Comparison of ENCODE assay signal across 13 cellular contexts in genomic region chr16:85017151-85017550, GRCh38. TPM values are rescaled to one million over a fixed set of nuclear protein-coding genes. Genes with fewer than 3 reads are reported as not detected.
DNase-seq lines count a peak whose midpoint lies in the region; ATAC-seq and TF ChIP-seq lines count a peak whose summit lies in the region.
"Had no signal": no experiment of that assay in that cellular context is flagged by ENCODE, and none has a peak within 500 bp of the region (broad histone marks: within the 10 kb centered on the region; RNA-seq: fewer than 3 reads in every experiment).

No MANE protein-coding gene starts in this region.

- no peak overlapping the region for H3K4me3 ChIP-seq in GM12865 (ENCODE audit: low read depth, low read length)
- H3K4me3 ChIP-seq in ascending aorta = no peak overlapping the region
- H3K4me3 ChIP-seq: SJCRH30, stomach had no signal

- H3K27ac ChIP-seq in ascending aorta = no peak overlapping the region
- H3K27ac ChIP-seq: SJCRH30, stomach had no signal

- no peaks in the 10 kb centered on the region for H3K9me3 ChIP-seq in ascending aorta
- H3K9me3 ChIP-seq: SJCRH30, stomach had no signal

- no peak for TF ChIP-seq CTCF in GM12865 (IDR thresholded peaks at IDR 0.05; ENCODE audit: insufficient read depth, low read depth, low read length, missing control alignments)
- no peak for TF ChIP-seq CTCF in ascending aorta (IDR thresholded peaks at IDR 0.05)

- ATAC-seq in HG02759 (IDR thresholded peaks at IDR 0.05; ENCODE audit: unreplicated experiment) (peak; percentile 48), SK-N-SH treated with all-trans-retinoic acid at 6 μM for 48 hours (peak; percentile 35; the same call in 2 of the 3 replicates), GM21528 (IDR thresholded peaks at IDR 0.05; ENCODE audit: low FRiP score, unreplicated experiment) (no peak)

- H3K27me3 ChIP-seq in ascending aorta = no peaks in the 10 kb centered on the region
- H3K27me3 ChIP-seq: SJCRH30, stomach had no signal

- DNase-seq in GM12865 (ENCODE audit: low read depth) (peak; percentile 63), kidney tubule cell (ENCODE audit: low spot score) (peak; percentile 66), inferior parietal cortex (ENCODE audit: extremely low spot score) (no peak), NCI-H2196 treated with DMSO at 0.1 percent for 48 hours (lab: John Stamatoyannopoulos, UW; ENCODE audit: unreplicated experiment) (no peak), ascending aorta (ENCODE audit: low spot score in 2 of 2) (no peak)
- DNase-seq: islet precursor cell, NCI-H1694 treated with DMSO at 0.1 percent for 48 hours, retina, stomach had no signal

- no peaks in the 10 kb centered on the region for H3K36me3 ChIP-seq in ascending aorta
- H3K36me3 ChIP-seq: SJCRH30, stomach had no signal

- H3K4me1 ChIP-seq in ascending aorta = peaks cover 0 to 2% of the 10 kb centered on the region in 2 donors

- intact Hi-C loops in ascending aorta (cut with DNase I) = no loop called here

TF ChIP-seq in SK-N-SH treated with all-trans-retinoic acid at 6 μM for 48 hours, 23 proteins besides CTCF, POLR2A, EP300 and RAD21:
- no peak for TF ChIP-seq PATZ1 (CRISPR knock-in tag; IDR thresholded peaks at IDR 0.05; ENCODE audit: borderline replicate concordance)
- TF ChIP-seq ISL1 (CRISPR knock-in tag; IDR thresholded peaks at IDR 0.05) = no peak
- TF ChIP-seq ZNF8 (CRISPR knock-in tag; IDR thresholded peaks at IDR 0.05) = no peak
- TF ChIP-seq POU6F1 (CRISPR knock-in tag; IDR thresholded peaks at IDR 0.05; ENCODE audit: borderline replicate concordance, low read depth) = no peak
- no peak for TF ChIP-seq ZFP30 (CRISPR knock-in tag; IDR thresholded peaks at IDR 0.05)
- TF ChIP-seq GLIS3 (CRISPR knock-in tag; IDR thresholded peaks at IDR 0.05) = no peak
- TF ChIP-seq RARB (CRISPR knock-in tag; IDR thresholded peaks at IDR 0.05) = no peak
- no peak for TF ChIP-seq ZFP3 (CRISPR knock-in tag; IDR thresholded peaks at IDR 0.05)
- no peak for TF ChIP-seq ZNF565 (CRISPR knock-in tag; conservative IDR thresholded peaks at IDR 0.05; ENCODE audit: low read depth)
- no peak for TF ChIP-seq OSR1 (CRISPR knock-in tag; IDR thresholded peaks at IDR 0.05)
- no peak for TF ChIP-seq PPARA (CRISPR knock-in tag; IDR thresholded peaks at IDR 0.05; ENCODE audit: borderline replicate concordance)
- no peak for TF ChIP-seq TCF4 (CRISPR knock-in tag; IDR thresholded peaks at IDR 0.05; ENCODE audit: borderline replicate concordance)
- no peak for TF ChIP-seq SNAI2 (CRISPR knock-in tag; IDR thresholded peaks at IDR 0.05)
- TF ChIP-seq CSRNP3 (CRISPR knock-in tag; IDR thresholded peaks at IDR 0.05) = no peak
- TF ChIP-seq ESRRG (CRISPR knock-in tag; IDR thresholded peaks at IDR 0.05) = no peak

RNA-seq across cellular contexts. Expression of gene ZDHHC7, which starts 5.8 kb away (rescaled TPM):
- total RNA-seq in ascending aorta = 70.7 TPM

RNA-seq across cellular contexts. Expression of gene KIAA0513, which starts 10.4 kb away (rescaled TPM):
- total RNA-seq in ascending aorta = 131 TPM

Comparison
In these comparisons a context has a peak if more than half of its experiments do, and no peak if none do; other contexts are left out.
1. DNase-seq: peak in GM12865 (single experiment) and kidney tubule cell (single experiment); none in inferior parietal cortex (single experiment), NCI-H2196 treated with DMSO at 0.1 percent for 48 hours (single experiment) and ascending aorta (0 of 2).